In the genomic region with DNA sequence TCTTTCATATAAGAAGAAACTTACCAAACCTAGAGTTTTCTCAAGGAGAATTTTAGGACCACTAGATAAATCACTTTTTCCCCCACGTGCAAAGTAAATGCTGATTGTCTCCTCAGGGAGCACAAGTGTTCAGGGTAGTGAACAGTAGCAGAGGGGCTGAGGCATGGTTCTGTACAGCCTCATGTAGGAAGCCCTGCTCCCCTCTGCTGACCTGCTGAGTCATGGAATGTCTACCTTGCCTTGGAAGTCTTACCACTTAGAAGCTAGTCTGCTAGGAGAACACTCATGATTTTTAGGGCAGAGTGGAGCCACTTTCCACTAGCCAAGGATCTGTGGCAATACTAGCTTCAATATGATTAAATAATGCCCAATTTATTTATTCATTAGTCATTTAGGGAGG, we compare ENCODE assay signal across 2 cellular contexts.
TF ChIP-seq lines count a peak whose summit lies in the region.

No MANE protein-coding gene starts in this region.

TF ChIP-seq in H1, 55 proteins besides CTCF, POLR2A, EP300 and RAD21:
- TF ChIP-seq KDM4A (IDR thresholded peaks at IDR 0.05; ENCODE audit: low read depth, low read length, severe bottlenecking) (no peak), MAFK (IDR thresholded peaks at IDR 0.05; ENCODE audit: low read depth, low read length) (peak; percentile 47; the same call in 1 of the 2 replicates), TAF7 (optimal IDR thresholded peaks at IDR 0.05; ENCODE audit: borderline replicate concordance, low read depth, low read length) (no peak), BACH1 (IDR thresholded peaks at IDR 0.05; ENCODE audit: low read length) (peak; percentile 78)

TF ChIP-seq in GM12891, 5 proteins besides CTCF, POLR2A, EP300 and RAD21 (continued from another document):
- TF ChIP-seq SPI1 (IDR thresholded peaks at IDR 0.05; ENCODE audit: low read depth, low read length) (no peak), TAF1 (IDR thresholded peaks at IDR 0.05; ENCODE audit: low read depth, low read length) (no peak)
